ENCODE assay signal across 19 cellular contexts in genomic region chr18:59671533-59671932, GRCh38. TPM values are rescaled to one million over a fixed set of nuclear protein-coding genes. Genes with fewer than 3 reads are reported as not detected.
"Had no signal": no experiment of that assay in that cellular context is flagged by ENCODE, and none has a peak within 500 bp of the region (broad histone marks: within the 10 kb centered on the region; RNA-seq: fewer than 3 reads in every experiment).

No MANE protein-coding gene starts in this region.

- H3K9me3 ChIP-seq: breast epithelium, right atrium auricular region, thyroid gland had no signal

- H3K27me3 ChIP-seq: breast epithelium, right atrium auricular region, thyroid gland had no signal

- H3K27ac Mint-ChIP-seq: activated naive CD8-positive, alpha-beta T cell treated with anti-CD3 and anti-CD28 coated beads for 36 hours; memory B cell; progenitor cell of endocrine pancreas had no signal

- H3K36me3 ChIP-seq: breast epithelium, right atrium auricular region, thyroid gland had no signal

- H3K4me1 ChIP-seq: breast epithelium, right atrium auricular region, thyroid gland had no signal

- ATAC-seq: stimulated activated naive CD8-positive, alpha-beta T cell treated with anti-CD3 and anti-CD28 coated beads, Interleukin-15, Interleukin-2, amounts not matched to agents 100 U/mL and 50 U/mL, for 24 hours had no signal

- H3K27ac ChIP-seq: hepatocyte, right atrium auricular region, thyroid gland had no signal

- H3K4me2 ChIP-seq: hepatocyte had no signal

- H3K4me1 Mint-ChIP-seq: activated naive CD8-positive, alpha-beta T cell treated with anti-CD3 and anti-CD28 coated beads for 36 hours; central memory CD8-positive, alpha-beta T cell; memory B cell had no signal

- DNase-seq: activated CD4-positive, alpha-beta T cell treated with anti-CD3 and anti-CD28 coated beads for 1 hour; activated naive CD4-positive, alpha-beta T cell treated with Interleukin-2 at 50 U/mL for 16 hours; activated naive CD8-positive, alpha-beta T cell treated with anti-CD3 and anti-CD28 coated beads for 36 hours; activated T-cell treated with anti-CD3 and anti-CD28 coated beads, Interleukin-2, amount 50 U/mL, for 1 hour; effector memory CD4-positive, alpha-beta T cell; foreskin melanocyte; glutamatergic neuron; stimulated activated CD4-positive, alpha-beta T cell treated with anti-CD3 and anti-CD28 coated beads, Interleukin-4, amount 100 ng/mL, for 4 hours; stimulated activated naive CD8-positive, alpha-beta T cell treated with anti-CD3 and anti-CD28 coated beads, Interleukin-15, Interleukin-2, amounts not matched to agents 100 U/mL and 50 U/mL, for 24 hours; T-helper 9 cell; thyroid gland had no signal

- H3K4me3 Mint-ChIP-seq: activated naive CD8-positive, alpha-beta T cell treated with anti-CD3 and anti-CD28 coated beads for 36 hours; central memory CD8-positive, alpha-beta T cell; memory B cell; neural crest cell had no signal

- H3K79me2 ChIP-seq: hepatocyte had no signal

- H3K27me3 Mint-ChIP-seq: activated naive CD8-positive, alpha-beta T cell treated with anti-CD3 and anti-CD28 coated beads for 36 hours; central memory CD8-positive, alpha-beta T cell had no signal

- H2AFZ ChIP-seq: hepatocyte had no signal

- H3K4me3 ChIP-seq: breast epithelium, hepatocyte, right atrium auricular region, thyroid gland had no signal

- H3K36me3 Mint-ChIP-seq: activated naive CD8-positive, alpha-beta T cell treated with anti-CD3 and anti-CD28 coated beads for 36 hours; memory B cell had no signal

- H3K9me3 Mint-ChIP-seq: activated naive CD8-positive, alpha-beta T cell treated with anti-CD3 and anti-CD28 coated beads for 36 hours; central memory CD8-positive, alpha-beta T cell; memory B cell; neural crest cell had no signal

RNA-seq across cellular contexts. Expression of gene CCBE1, which starts 25.7 kb away (rescaled TPM):
- total RNA-seq: activated naive CD8-positive, alpha-beta T cell treated with anti-CD3 and anti-CD28 coated beads for 36 hours; T-helper 1 cell treated with Interleukin-12 subunit alpha and Interleukin-12 subunit beta and Interleukin-4 antibody, amounts not matched to agents 30 ng/mL and 1 ng/mL, for 36 hours had no signal
